19 cellular contexts compared by ENCODE assay signal in genomic region chr7:126778101-126778500, GRCh38.
DNase-seq lines count a peak whose midpoint lies in the region; ATAC-seq lines count a peak whose summit lies in the region.
"Had no signal": no experiment of that assay in that cellular context is flagged by ENCODE, and none has a peak within 500 bp of the region (broad histone marks: within the 10 kb centered on the region; RNA-seq: fewer than 3 reads in every experiment).

No MANE protein-coding gene starts in this region.

- H3K4ac ChIP-seq in mesendoderm (ENCODE audit: low read depth, low read length): no peak overlapping the region

- H3K79me1 ChIP-seq in mesendoderm (ENCODE audit: low read length): no peaks in the 10 kb centered on the region

- no peaks in the 10 kb centered on the region for H3K9me3 ChIP-seq in HUES64 (ENCODE audit: insufficient read depth, low read depth, low read length)
- H3K9me3 ChIP-seq: body of pancreas, gastroesophageal sphincter, lower lobe of right lung, Peyer's patch, thoracic aorta had no signal

- H3K79me2 ChIP-seq in mesendoderm (ENCODE audit: control insufficient read depth, insufficient read depth, low read length): no peaks in the 10 kb centered on the region

- H4K8ac ChIP-seq in mesendoderm (ENCODE audit: low read depth, low read length): no peak overlapping the region

- H3K36me3 ChIP-seq in HUES64 (ENCODE audit: insufficient read depth, low read length) (no peaks in the 10 kb centered on the region), mesendoderm (ENCODE audit: control insufficient read depth, insufficient read depth, low read length) (no peaks in the 10 kb centered on the region)
- H3K36me3 ChIP-seq: gastroesophageal sphincter, lower lobe of right lung, Peyer's patch, thoracic aorta had no signal

- H3K27ac ChIP-seq in HUES64 (ENCODE audit: low read depth, low read length) (peak overlapping the region; percentile 19; the same call in 1 of the 2 replicates), mesendoderm (ENCODE audit: low read depth, low read length) (no peak overlapping the region)
- H3K27ac ChIP-seq: body of pancreas, gastroesophageal sphincter, KMS-11, lower lobe of right lung, Peyer's patch, thoracic aorta had no signal

- no peak overlapping the region for H2BK15ac ChIP-seq in mesendoderm (replicated peaks; ENCODE audit: low read depth)

- H3K4me1 ChIP-seq in HUES64 (ENCODE audit: insufficient read depth, low read length): peaks cover 18% of the 10 kb centered on the region
- no peaks in the 10 kb centered on the region for H3K4me1 ChIP-seq in mesendoderm (ENCODE audit: control insufficient read depth, low read depth, low read length)
- H3K4me1 ChIP-seq: body of pancreas, gastroesophageal sphincter, lower lobe of right lung, Peyer's patch had no signal

- H3K27me3 ChIP-seq in HUES64 (ENCODE audit: insufficient read depth, low read length) (no peaks in the 10 kb centered on the region), mesendoderm (ENCODE audit: insufficient read depth, low read length, poor library complexity) (no peaks in the 10 kb centered on the region)
- H3K27me3 ChIP-seq: body of pancreas, gastroesophageal sphincter, Peyer's patch had no signal

- DNase-seq in NCI-H2081 treated with DMSO at 0.1 percent for 48 hours (lab: John Stamatoyannopoulos, UW) (peak; percentile 55), NCI-H748 (lab: John Stamatoyannopoulos, UW; ENCODE audit: unreplicated experiment) (peak; percentile 96), mesendoderm (peak; percentile 44)
- DNase-seq: activated CD4-positive, alpha-beta T cell treated with anti-CD3 and anti-CD28 coated beads, Interleukin-2, amount 50 U/mL, for 4 hours; activated T-cell treated with anti-CD3 and anti-CD28 coated beads, Interleukin-2, amount 50 U/mL, for 4 hours; body of pancreas; DND-41; lower lobe of right lung; naive B cell; Peyer's patch; posterior cingulate gyrus; stimulated activated CD4-positive, alpha-beta T cell treated with anti-CD3 and anti-CD28 coated beads, Interleukin-4, amount 100 ng/mL, for 24 hours had no signal

- H3K9ac ChIP-seq in HUES64 (ENCODE audit: low read depth, low read length) (no peak overlapping the region), mesendoderm (ENCODE audit: low read length) (no peak overlapping the region)
- H3K9ac ChIP-seq: KMS-11 had no signal

- no peak overlapping the region for H3K56ac ChIP-seq in mesendoderm (ENCODE audit: low read length)

- H3K4me3 ChIP-seq in HUES64 (ENCODE audit: low read length) (no peak overlapping the region), mesendoderm (ENCODE audit: low read length) (no peak overlapping the region)
- H3K4me3 ChIP-seq: body of pancreas, gastroesophageal sphincter, lower lobe of right lung, Peyer's patch, thoracic aorta had no signal

- no peak overlapping the region for H3K18ac ChIP-seq in mesendoderm (ENCODE audit: low read length)

- no peak overlapping the region for H2AK5ac ChIP-seq in mesendoderm (ENCODE audit: low read length)

- no peak overlapping the region for H3K4me2 ChIP-seq in mesendoderm (ENCODE audit: low read length)
- H3K4me2 ChIP-seq: KMS-11 had no signal

- WGBS in HUES64: 56% methylated on average over 1 of the region's 1 CpG
- no CpG with 5 or more reads among the region's 1 CpG for WGBS in mesendoderm (ENCODE audit: extremely low coverage, insufficient coverage, low lambda C conversion rate)

- H3K23ac ChIP-seq in mesendoderm (ENCODE audit: low read length): no peak overlapping the region

- ATAC-seq in HG03571 (IDR thresholded peaks at IDR 0.05; ENCODE audit: unreplicated experiment): no peak
- ATAC-seq in HG03460 (IDR thresholded peaks at IDR 0.05; ENCODE audit: unreplicated experiment): no peak
- ATAC-seq in GM19023 (IDR thresholded peaks at IDR 0.05; ENCODE audit: unreplicated experiment): no peak
- ATAC-seq: activated T-cell treated with anti-CD3 and anti-CD28 coated beads, Interleukin-2, amount 50 U/mL, for 4 hours; body of pancreas; gastroesophageal sphincter; lower lobe of right lung had no signal

- no peak overlapping the region for H4K5ac ChIP-seq in mesendoderm (ENCODE audit: low read length)

- no peak overlapping the region for H2BK5ac ChIP-seq in mesendoderm (ENCODE audit: low read length)

- no peak overlapping the region for H2BK120ac ChIP-seq in mesendoderm (ENCODE audit: low read depth, low read length)

Comparison
In these comparisons a context has a peak if more than half of its experiments do, and no peak if none do; other contexts are left out.
1. DNase-seq: peak in every context shown above with its lines; median percentile 96 in NCI-H748; 55 in NCI-H2081 treated with DMSO at 0.1 percent for 48 hours; 44 in mesendoderm.